In the genomic region with DNA sequence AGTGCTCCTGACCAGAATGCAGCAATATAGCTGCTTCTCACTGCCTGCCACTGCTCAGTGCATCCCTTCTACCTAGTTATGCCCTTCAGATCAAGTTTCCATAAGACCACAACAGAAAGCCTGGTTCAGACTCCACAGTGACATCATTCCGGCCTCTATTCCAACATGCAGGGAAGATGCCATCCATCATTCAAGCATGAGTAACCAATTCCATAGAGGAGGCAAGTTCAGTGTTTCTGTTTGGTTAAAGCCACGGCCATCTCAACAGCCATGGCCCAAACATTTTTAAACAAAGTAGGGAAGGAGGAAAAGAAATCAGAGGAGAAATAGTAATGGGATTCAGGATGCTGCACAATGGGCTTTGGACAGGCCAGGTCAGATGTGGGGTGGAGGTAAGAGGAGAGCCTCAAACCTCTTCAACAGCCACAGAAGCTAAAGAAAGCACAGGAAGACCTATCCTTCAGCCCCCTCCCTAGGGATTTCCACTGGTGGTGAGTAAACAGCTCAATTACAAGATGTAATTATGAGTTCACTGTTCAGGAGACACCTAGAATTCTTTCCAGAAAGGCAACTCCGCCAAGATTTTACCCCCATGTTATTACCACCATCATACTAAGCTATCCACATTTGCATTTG, we compare ENCODE assay signal across 20 cellular contexts.
DNase-seq lines count a peak whose midpoint lies in the region; ATAC-seq, FAIRE-seq and TF ChIP-seq lines count a peak whose summit lies in the region.
"Had no signal": no experiment of that assay in that cellular context is flagged by ENCODE, and none has a peak within 500 bp of the region (broad histone marks: within the 10 kb centered on the region; RNA-seq: fewer than 3 reads in every experiment).

No MANE protein-coding gene starts in this region.

- H3K79me2 ChIP-seq in ACC112 (ENCODE audit: control insufficient read depth, insufficient read depth, low read length, unreplicated experiment) (no peaks in the 10 kb centered on the region), GM23248 (ENCODE audit: insufficient read depth) (no peaks in the 10 kb centered on the region)

- peak overlapping the region; percentile 54 for H3K27ac ChIP-seq in ACC112 (ENCODE audit: low read depth, low read length)
- no peak overlapping the region for H3K27ac ChIP-seq in GM23248
- H3K27ac ChIP-seq in esophagus squamous epithelium, result no peak overlapping the region
- H3K27ac ChIP-seq in kidney (ENCODE audit: low read depth in 2 of 2, low read length in 2 of 2), result no peak overlapping the region
- H3K27ac ChIP-seq: adrenal gland, gastroesophageal sphincter, Peyer's patch had no signal

- in situ Hi-C loops in GM23248 (cut with MboI), result no loop called here

- H3K27me3 ChIP-seq in ACC112 (ENCODE audit: insufficient read depth, low read length) (no peaks in the 10 kb centered on the region), GM23248 (replicated peaks; ENCODE audit: insufficient read depth) (no peaks in the 10 kb centered on the region), esophagus squamous epithelium (peaks cover 0 to 12% (median 0%) of the 10 kb centered on the region in 4 donors)
- H3K27me3 ChIP-seq: adrenal gland, Peyer's patch had no signal

- no peak overlapping the region for H3K4me3 ChIP-seq in ACC112 (ENCODE audit: low read depth, low read length)
- H3K4me3 ChIP-seq in GM23248, result no peak overlapping the region
- no peak overlapping the region for H3K4me3 ChIP-seq in fibroblast of villous mesenchyme (ENCODE audit: low read depth, low read length)
- no peak overlapping the region for H3K4me3 ChIP-seq in esophagus squamous epithelium
- H3K4me3 ChIP-seq in kidney (ENCODE audit: low read length in 2 of 2), result no peak overlapping the region
- H3K4me3 ChIP-seq: adrenal gland, gastroesophageal sphincter, GM12878, Peyer's patch had no signal

- H3K9me3 ChIP-seq in GM23248 (ENCODE audit: low read depth), result no peaks in the 10 kb centered on the region
- H3K9me3 ChIP-seq in esophagus squamous epithelium, result no peaks in the 10 kb centered on the region
- H3K9me3 ChIP-seq in kidney (ENCODE audit: control insufficient read depth in 1 of 2, low read length in 2 of 2), result no peaks in the 10 kb centered on the region
- H3K9me3 ChIP-seq: adrenal gland, gastroesophageal sphincter, Peyer's patch had no signal

- DNase-seq in GM23248, result peak; percentile 80
- peak; percentile 28 for DNase-seq in T1000 (lab: John Stamatoyannopoulos, UW)
- DNase-seq in fibroblast of villous mesenchyme (ENCODE audit: low read depth), result peak; percentile 40
- DNase-seq in activated effector memory CD4-positive, alpha-beta T cell treated with anti-CD3 and anti-CD28 coated beads, Interleukin-2, amount 50 U/mL, for 16 hours, result no peak
- no peak for DNase-seq in esophagus squamous epithelium (lab: John Stamatoyannopoulos, UW)
- DNase-seq in kidney, result no peak
- DNase-seq: ACHN; activated CD4-positive, alpha-beta T cell treated with anti-CD3 and anti-CD28 coated beads for 48 hours; activated T-cell treated with anti-CD3 and anti-CD28 coated beads, Interleukin-2, amount 50 U/mL, for 24 hours; adrenal gland; DMS79; immature natural killer cell; NCI-H1436; occipital lobe; Peyer's patch; T-helper 2 cell had no signal

- H3K9me2 ChIP-seq in GM23248 (ENCODE audit: insufficient read depth), result no peaks in the 10 kb centered on the region

- H3K9ac ChIP-seq in GM23248, result no peak overlapping the region
- no peak overlapping the region for H3K9ac ChIP-seq in kidney (ENCODE audit: low read length in 2 of 2)

- H2AFZ ChIP-seq in ACC112 (ENCODE audit: low read length, unreplicated experiment), result no peak overlapping the region
- no peak overlapping the region; the same call in 1 of the 2 replicates for H2AFZ ChIP-seq in GM23248

- no peak for TF ChIP-seq POLR2A in esophagus squamous epithelium (IDR thresholded peaks at IDR 0.05)

- intact Hi-C loops in esophagus squamous epithelium (cut with DNase I), result no loop called here
- intact Hi-C loops in kidney (cut with DNase I), result no loop called here

- H3K4me1 ChIP-seq in ACC112 (ENCODE audit: control insufficient read depth, insufficient read depth, low read length, unreplicated experiment), result peaks cover 54% of the 10 kb centered on the region
- H3K4me1 ChIP-seq in GM23248 (ENCODE audit: insufficient read depth), result peaks cover 39% of the 10 kb centered on the region
- peaks cover 0 to 3% (median 0%) of the 10 kb centered on the region in 3 donors for H3K4me1 ChIP-seq in esophagus squamous epithelium
- H3K4me1 ChIP-seq in kidney (ENCODE audit: control insufficient read depth in 1 of 2, insufficient read depth in 1 of 2, low read depth in 1 of 2, low read length in 2 of 2), result no peaks in the 10 kb centered on the region
- H3K4me1 ChIP-seq: adrenal gland, gastroesophageal sphincter, Peyer's patch had no signal

- H3K4me2 ChIP-seq in GM23248 (ENCODE audit: unreplicated experiment), result no peak overlapping the region

- FAIRE-seq in kidney (lab: Jason Lieb, UNC), result no peak
- FAIRE-seq: GM12878 had no signal

- no peak for ATAC-seq in GM18520 (IDR thresholded peaks at IDR 0.05; ENCODE audit: unreplicated experiment)
- ATAC-seq: gastroesophageal sphincter, GM12878 had no signal

- 37 to 53% methylated on average over 3 of the region's 3 CpGs for WGBS in GM23248 (ENCODE audit: low coverage in 1 of 2, low lambda C conversion rate in 2 of 2, missing lambda C conversion rate in 2 of 2), 2 experiments
- 51 to 80% methylated on average over 3 of the region's 3 CpGs for WGBS in esophagus squamous epithelium, 2 donors

- H3K36me3 ChIP-seq in ACC112 (ENCODE audit: insufficient read depth, low read length) (no peaks in the 10 kb centered on the region), GM23248 (ENCODE audit: low read depth) (no peaks in the 10 kb centered on the region), esophagus squamous epithelium (no peaks in the 10 kb centered on the region), kidney (ENCODE audit: control insufficient read depth in 1 of 2, insufficient read depth in 2 of 2, low read length in 2 of 2) (no peaks in the 10 kb centered on the region)
- H3K36me3 ChIP-seq: adrenal gland, gastroesophageal sphincter, Peyer's patch had no signal

- no peak for TF ChIP-seq CTCF in fibroblast of villous mesenchyme (IDR thresholded peaks at IDR 0.05; ENCODE audit: insufficient read depth, low read depth, low read length)
- no peak for TF ChIP-seq CTCF in esophagus squamous epithelium (IDR thresholded peaks at IDR 0.05)
- TF ChIP-seq CTCF in kidney (IDR thresholded peaks at IDR 0.05; ENCODE audit: borderline replicate concordance, extremely low read depth, insufficient read depth), result no peak

- H3F3A ChIP-seq in GM23248 (ENCODE audit: insufficient read depth), result peaks cover 18% of the 10 kb centered on the region; the same call in 1 of the 2 replicates

- no peaks in the 10 kb centered on the region for H4K20me1 ChIP-seq in GM23248 (ENCODE audit: insufficient read depth)

Comparison
In these comparisons a context has a peak if more than half of its experiments do, and no peak if none do; other contexts are left out.
1. DNase-seq: peak in GM23248 (single experiment), T1000 (single experiment) and fibroblast of villous mesenchyme (single experiment); none in activated effector memory CD4-positive, alpha-beta T cell treated with anti-CD3 and anti-CD28 coated beads, Interleukin-2, amount 50 U/mL, for 16 hours (single experiment), esophagus squamous epithelium (single experiment) and kidney (single experiment).